ENCODE assay signal across 8 cellular contexts in the genomic region with DNA sequence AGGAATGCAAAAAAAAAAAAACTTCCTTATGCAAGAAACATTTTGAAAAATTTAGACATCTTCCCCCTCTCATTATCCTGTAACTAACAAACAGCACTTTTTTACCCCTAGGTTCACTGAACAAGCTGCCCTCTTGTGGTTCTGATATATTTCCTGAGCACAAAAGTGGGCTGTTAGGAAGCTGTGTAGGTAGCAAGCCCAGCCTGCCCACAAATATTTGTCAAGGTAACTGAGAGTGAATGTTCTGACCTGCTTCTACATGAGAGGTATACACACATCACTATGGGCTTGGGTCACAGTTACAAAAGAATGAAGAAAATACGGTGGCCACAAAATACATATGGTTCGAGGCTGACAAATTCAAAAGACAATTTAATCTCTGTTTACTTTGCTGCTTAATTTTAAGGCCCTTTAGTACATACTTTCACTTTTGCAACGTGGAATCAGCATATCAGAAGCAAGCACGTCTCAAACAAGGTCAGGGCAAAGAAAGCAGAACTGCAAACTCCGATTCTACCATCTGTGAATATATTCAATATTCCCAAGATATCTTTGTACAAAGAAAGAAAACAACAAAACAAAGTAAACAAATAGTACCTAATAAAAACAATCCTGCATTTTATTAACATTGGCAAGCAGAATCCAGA.
DNase-seq lines count a peak whose midpoint lies in the region; ATAC-seq and TF ChIP-seq lines count a peak whose summit lies in the region.

No MANE protein-coding gene starts in this region.

- 33% methylated on average over 5 of the region's 5 CpGs for WGBS in esophagus muscularis mucosa
- 1 to 3% (median 2%) methylated on average over 5 of the region's 5 CpGs for WGBS in ovary, 3 donors

- H3K36me3 Mint-ChIP-seq in activated naive CD4-positive, alpha-beta T cell treated with anti-CD3 and anti-CD28 coated beads, Interleukin-2, amount 50 U/mL, for 24 hours: no peaks in the 10 kb centered on the region
- peaks cover 8% of the 10 kb centered on the region for H3K36me3 Mint-ChIP-seq in T-helper 1 cell treated with Interleukin-12 subunit alpha and Interleukin-12 subunit beta and Interleukin-4 antibody, amounts not matched to agents 30 μg/mL and 1 μg/mL, for 36 hours (ENCODE audit: low read depth)

- H3K9me3 Mint-ChIP-seq in activated naive CD4-positive, alpha-beta T cell treated with anti-CD3 and anti-CD28 coated beads, Interleukin-2, amount 50 U/mL, for 24 hours: no peaks in the 10 kb centered on the region
- no peaks in the 10 kb centered on the region for H3K9me3 Mint-ChIP-seq in T-helper 1 cell treated with Interleukin-12 subunit alpha and Interleukin-12 subunit beta and Interleukin-4 antibody, amounts not matched to agents 30 μg/mL and 1 μg/mL, for 36 hours

- peak overlapping the region in 3 of 4 donors; percentile 25 to 43 (median 38) for H3K4me3 ChIP-seq in esophagus muscularis mucosa
- H3K4me3 ChIP-seq in ovary: no peak overlapping the region

- TF ChIP-seq POLR2A in esophagus muscularis mucosa (IDR thresholded peaks at IDR 0.05; ENCODE audit: low read depth): no peak
- no peak for TF ChIP-seq POLR2A in ovary (IDR thresholded peaks at IDR 0.05)

- TF ChIP-seq EP300 in esophagus muscularis mucosa (IDR thresholded peaks at IDR 0.05) (no peak), ovary (IDR thresholded peaks at IDR 0.05) (no peak)

- peaks cover 34% of the 10 kb centered on the region for H3K4me1 Mint-ChIP-seq in activated naive CD4-positive, alpha-beta T cell treated with anti-CD3 and anti-CD28 coated beads, Interleukin-2, amount 50 U/mL, for 24 hours
- H3K4me1 Mint-ChIP-seq in T-helper 1 cell treated with Interleukin-12 subunit alpha and Interleukin-12 subunit beta and Interleukin-4 antibody, amounts not matched to agents 30 μg/mL and 1 μg/mL, for 36 hours (ENCODE audit: low read depth): peaks cover 24% of the 10 kb centered on the region

- peak; percentile 74 for ATAC-seq in GM21619 (IDR thresholded peaks at IDR 0.05; ENCODE audit: unreplicated experiment)

- H3K9me3 ChIP-seq in esophagus muscularis mucosa: no peaks in the 10 kb centered on the region
- H3K9me3 ChIP-seq in ovary: no peaks in the 10 kb centered on the region

- TF ChIP-seq CTCF in esophagus muscularis mucosa (IDR thresholded peaks at IDR 0.05) (peak in 1 of 3 experiments; percentile 21), ovary (IDR thresholded peaks at IDR 0.05) (peak in 2 of 3 donors; percentile 5 to 55)

- no peak for DNase-seq in activated naive CD4-positive, alpha-beta T cell treated with Interleukin-2 at 50 U/mL for 16 hours
- DNase-seq in KG1 (lab: John Stamatoyannopoulos, UW) (peak; percentile 75), esophagus muscularis mucosa (ENCODE audit: extremely low spot score) (no peak), ovary (no peak), GM19240 (ENCODE audit: insufficient read length, low spot score) (no peak)

- intact Hi-C loops in esophagus muscularis mucosa (cut with DNase I): no loop called here
- intact Hi-C loops in ovary (cut with DNase I): no loop called here

- peak overlapping the region; percentile 86 for H3K4me3 Mint-ChIP-seq in activated naive CD4-positive, alpha-beta T cell treated with anti-CD3 and anti-CD28 coated beads, Interleukin-2, amount 50 U/mL, for 24 hours
- peak overlapping the region; percentile 81 for H3K4me3 Mint-ChIP-seq in T-helper 1 cell treated with Interleukin-12 subunit alpha and Interleukin-12 subunit beta and Interleukin-4 antibody, amounts not matched to agents 30 μg/mL and 1 μg/mL, for 36 hours

- H3K27me3 Mint-ChIP-seq in activated naive CD4-positive, alpha-beta T cell treated with anti-CD3 and anti-CD28 coated beads, Interleukin-2, amount 50 U/mL, for 24 hours: no peaks in the 10 kb centered on the region
- no peaks in the 10 kb centered on the region for H3K27me3 Mint-ChIP-seq in T-helper 1 cell treated with Interleukin-12 subunit alpha and Interleukin-12 subunit beta and Interleukin-4 antibody, amounts not matched to agents 30 μg/mL and 1 μg/mL, for 36 hours (ENCODE audit: low read depth)

- H3K4me1 ChIP-seq in esophagus muscularis mucosa: peaks cover 0 to 7% (median 0%) of the 10 kb centered on the region in 4 donors
- H3K4me1 ChIP-seq in ovary (ENCODE audit: insufficient read depth): no peaks in the 10 kb centered on the region

- H3K36me3 ChIP-seq in esophagus muscularis mucosa (no peaks in the 10 kb centered on the region), ovary (no peaks in the 10 kb centered on the region)

- H3K27ac ChIP-seq in esophagus muscularis mucosa (replicated peaks in 1 of 4) (peak overlapping the region in 1 of 4 donors; percentile 36), ovary (peak overlapping the region in 1 of 2 donors; percentile 66)

- H3K27me3 ChIP-seq in esophagus muscularis mucosa: no peaks in the 10 kb centered on the region
- H3K27me3 ChIP-seq in ovary: no peaks in the 10 kb centered on the region

- H3K27ac Mint-ChIP-seq in activated naive CD4-positive, alpha-beta T cell treated with anti-CD3 and anti-CD28 coated beads, Interleukin-2, amount 50 U/mL, for 24 hours: peak overlapping the region; percentile 83
- H3K27ac Mint-ChIP-seq in T-helper 1 cell treated with Interleukin-12 subunit alpha and Interleukin-12 subunit beta and Interleukin-4 antibody, amounts not matched to agents 30 μg/mL and 1 μg/mL, for 36 hours: peak overlapping the region; percentile 86
